Comparison of ENCODE assay signal across 34 cellular contexts in the genomic region with DNA sequence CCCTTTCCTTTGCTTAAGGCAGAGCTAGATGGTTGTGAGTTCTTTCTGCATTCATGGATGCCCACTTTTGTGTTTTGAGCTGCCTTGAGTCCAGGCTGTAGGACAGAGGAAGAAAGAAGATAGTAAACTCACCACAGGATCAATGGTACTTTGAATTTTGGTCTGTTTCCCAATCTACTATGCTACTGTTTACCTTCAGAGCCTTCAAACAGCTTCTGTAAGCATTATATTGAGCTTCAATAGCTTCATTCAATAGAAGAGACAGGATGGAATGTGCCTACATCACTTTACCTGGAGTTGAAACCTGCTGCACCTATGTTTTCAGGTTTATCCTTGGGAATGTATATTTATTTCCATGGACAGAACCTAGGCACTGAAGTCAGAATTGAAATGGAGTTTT.
"Had no signal": no experiment of that assay in that cellular context is flagged by ENCODE, and none has a peak within 500 bp of the region (broad histone marks: within the 10 kb centered on the region; RNA-seq: fewer than 3 reads in every experiment).

No MANE protein-coding gene starts in this region.

- H3K27me3 ChIP-seq: MG63 had no signal

- H3K4me3 ChIP-seq: MG63 had no signal

- DNase-seq: Karpas-422, Kasumi-1, KG1, MG63, MM.1S, MV-4-11, NCI-H1048, NCI-H1092, NCI-H1092 treated with DMSO at 0.1 percent for 48 hours, NCI-H1105, NCI-H1105 treated with DMSO at 0.1 percent for 48 hours, NCI-H1417, NCI-H1417 treated with DMSO at 0.1 percent for 48 hours, NCI-H1436, NCI-H1436 treated with DMSO at 0.1 percent for 48 hours, NCI-H146, NCI-H1694 treated with DMSO at 0.1 percent for 48 hours, NCI-H187, NCI-H187 treated with DMSO at 0.1 percent for 48 hours, NCI-H1930, NCI-H2029, NCI-H2029 treated with DMSO at 0.1 percent for 48 hours, NCI-H2081, NCI-H2081 treated with DMSO at 0.1 percent for 48 hours, NCI-H2107, NCI-H2171, NCI-H2171 treated with DMSO at 0.1 percent for 48 hours, NCI-H2227 treated with DMSO at 0.1 percent for 48 hours, NCI-H226, NCI-H345, NCI-H446, NCI-H446 treated with DMSO at 0.1 percent for 48 hours, NCI-H510A, NCI-H510A treated with DMSO at 0.1 percent for 48 hours had no signal

- H3K9me3 ChIP-seq: MG63 had no signal

- H3K36me3 ChIP-seq: MG63 had no signal
